19 cellular contexts compared by ENCODE assay signal in genomic region chr17:79651751-79652150, GRCh38. TPM values are rescaled to one million over a fixed set of nuclear protein-coding genes. Genes with fewer than 3 reads are reported as not detected.
DNase-seq lines count a peak whose midpoint lies in the region; ATAC-seq and TF ChIP-seq lines count a peak whose summit lies in the region.
"Had no signal": no experiment of that assay in that cellular context is flagged by ENCODE, and none has a peak within 500 bp of the region (broad histone marks: within the 10 kb centered on the region; RNA-seq: fewer than 3 reads in every experiment).

No MANE protein-coding gene starts in this region.

- H3K27me3 ChIP-seq in upper lobe of right lung (peaks cover 18% of the 10 kb centered on the region), Caco-2 (replicated peaks; ENCODE audit: control insufficient read depth, insufficient read depth, low read length) (no peaks in the 10 kb centered on the region), MG63 (peaks cover 54% of the 10 kb centered on the region)

- no peak for ATAC-seq in upper lobe of right lung
- ATAC-seq in HG03442 (IDR thresholded peaks at IDR 0.05; ENCODE audit: unreplicated experiment), result no peak
- ATAC-seq: K562, left cardiac atrium, psoas muscle had no signal

- H3K4me1 ChIP-seq in upper lobe of right lung, result no peaks in the 10 kb centered on the region
- H3K4me1 ChIP-seq in Caco-2, result no peaks in the 10 kb centered on the region
- H3K4me1 ChIP-seq: psoas muscle, stomach had no signal

- DNase-seq in NCI-H2196 (lab: John Stamatoyannopoulos, UW; ENCODE audit: unreplicated experiment) (peak; percentile 18), NCI-H2196 treated with DMSO at 0.1 percent for 48 hours (lab: John Stamatoyannopoulos, UW; ENCODE audit: unreplicated experiment) (no peak), upper lobe of right lung (peak; percentile 28), Caco-2 (no peak), MG63 (no peak)
- DNase-seq: activated CD4-positive, alpha-beta T cell treated with anti-CD3 and anti-CD28 coated beads for 1 hour; activated naive CD8-positive, alpha-beta T cell treated with anti-CD3 and anti-CD28 coated beads for 36 hours; COR-L47; left cardiac atrium; NCI-H1930; NCI-H526 treated with DMSO at 0.1 percent for 48 hours; nephron progenitor cell; psoas muscle; stimulated activated CD4-positive, alpha-beta T cell treated with anti-CD3 and anti-CD28 coated beads, Interleukin-4, amount 100 ng/mL, for 24 hours had no signal

- H3K27ac ChIP-seq in upper lobe of right lung, result no peak overlapping the region
- H3K27ac ChIP-seq: psoas muscle had no signal

- POLR2A ChIA-PET in Caco-2 (lab: Charles Lee), result no interaction called here

- BruUV-seq in Caco-2 (replicated peaks; lab: Mats Ljungman, UMichigan), result no TSS peak

- H3K27me3 Mint-ChIP-seq in brain (peaks cover 24% of the 10 kb centered on the region), nephron (ENCODE audit: low read depth) (peaks cover 33% of the 10 kb centered on the region), Caco-2 (ENCODE audit: insufficient read depth, unreplicated experiment) (peaks cover 3% of the 10 kb centered on the region)

- CTCF ChIA-PET in Caco-2 (lab: Charles Lee), result no interaction called here

- H3K9me3 ChIP-seq in upper lobe of right lung (no peaks in the 10 kb centered on the region), Caco-2 (peaks cover 4% of the 10 kb centered on the region; the same call in 1 of the 2 replicates), MG63 (peaks cover 12% of the 10 kb centered on the region)
- H3K9me3 ChIP-seq: psoas muscle had no signal

- H3K27ac Mint-ChIP-seq in brain (peak overlapping the region in 3 of 5 experiments; percentile 29 to 96 (median 33)), nephron (peak overlapping the region; percentile 43 to 76 (median 58)), Caco-2 (ENCODE audit: unreplicated experiment) (no peak overlapping the region)
- H3K27ac Mint-ChIP-seq: activated naive CD8-positive, alpha-beta T cell treated with anti-CD3 and anti-CD28 coated beads for 36 hours; nephron progenitor cell had no signal

- H3K9me3 Mint-ChIP-seq in brain (peaks cover 4 to 36% (median 17%) of the 10 kb centered on the region in 5 experiments), nephron (peaks cover 10% of the 10 kb centered on the region), Caco-2 (ENCODE audit: unreplicated experiment) (no peaks in the 10 kb centered on the region)

- no peak overlapping the region for H3K4me3 ChIP-seq in upper lobe of right lung
- H3K4me3 ChIP-seq in Caco-2 (ENCODE audit: low read depth, low read length), result no peak overlapping the region
- no peak overlapping the region for H3K4me3 ChIP-seq in MG63
- H3K4me3 ChIP-seq: K562, psoas muscle, stomach had no signal

- no peak for TF ChIP-seq CTCF in brain (conservative IDR thresholded peaks at IDR 0.05)
- no peak for TF ChIP-seq CTCF in nephron (IDR thresholded peaks at IDR 0.05; ENCODE audit: unreplicated experiment in 3 of 3)
- no peak for TF ChIP-seq CTCF in upper lobe of right lung (IDR thresholded peaks at IDR 0.05)
- TF ChIP-seq CTCF in Caco-2 (IDR thresholded peaks at IDR 0.05; ENCODE audit: insufficient read depth in 1 of 2, low read depth in 1 of 2, low read length in 1 of 2, severe bottlenecking in 1 of 2, unreplicated experiment in 1 of 2), result no peak

- no peak overlapping the region for H3K4me3 Mint-ChIP-seq in brain
- peak overlapping the region in 1 of 3 experiments; percentile 8 for H3K4me3 Mint-ChIP-seq in nephron
- H3K4me3 Mint-ChIP-seq in Caco-2 (ENCODE audit: unreplicated experiment), result no peak overlapping the region
- H3K4me3 Mint-ChIP-seq: activated naive CD8-positive, alpha-beta T cell treated with anti-CD3 and anti-CD28 coated beads for 36 hours; nephron progenitor cell had no signal

- peaks cover 19% of the 10 kb centered on the region for H3K4me1 Mint-ChIP-seq in brain
- H3K4me1 Mint-ChIP-seq in nephron, result peaks cover 12% of the 10 kb centered on the region
- no peaks in the 10 kb centered on the region for H3K4me1 Mint-ChIP-seq in Caco-2 (ENCODE audit: low read depth, unreplicated experiment)
- H3K4me1 Mint-ChIP-seq: activated naive CD8-positive, alpha-beta T cell treated with anti-CD3 and anti-CD28 coated beads for 36 hours had no signal

- H3K36me3 Mint-ChIP-seq in brain (no peaks in the 10 kb centered on the region), nephron (ENCODE audit: low read depth) (no peaks in the 10 kb centered on the region), Caco-2 (ENCODE audit: insufficient read depth, unreplicated experiment) (peaks cover 6% of the 10 kb centered on the region)
- H3K36me3 Mint-ChIP-seq: activated naive CD8-positive, alpha-beta T cell treated with anti-CD3 and anti-CD28 coated beads for 36 hours had no signal

- H3K36me3 ChIP-seq in upper lobe of right lung, result no peaks in the 10 kb centered on the region
- H3K36me3 ChIP-seq in Caco-2 (ENCODE audit: control insufficient read depth, insufficient read depth, low read length), result no peaks in the 10 kb centered on the region
- no peaks in the 10 kb centered on the region for H3K36me3 ChIP-seq in MG63
- H3K36me3 ChIP-seq: stomach had no signal

- intact Hi-C loops in upper lobe of right lung (cut with DNase I) (no loop called here), Caco-2 (cut with micrococcal nuclease; ENCODE audit: unreplicated experiment) (no loop called here)

RNA-seq across cellular contexts. Expression of gene RBFOX3, which starts 40.9 kb away (rescaled TPM):
- 32.9 TPM for polyA plus RNA-seq in brain (ENCODE audit: insufficient read depth, low read depth, low replicate concordance)
- total RNA-seq in upper lobe of right lung, result not detected
- total RNA-seq in Caco-2 (2022), result 1.1 and 2.0 TPM in 2 replicates
- total RNA-seq in MG63 (2014; rRNA removed; shearing (Covaris generic); ENCODE audit: low replicate concordance), result not detected in 2 replicates
- total RNA-seq: activated naive CD8-positive, alpha-beta T cell treated with anti-CD3 and anti-CD28 coated beads for 36 hours; K562; left cardiac atrium; psoas muscle had no signal
- polyA plus RNA-seq: K562 had no signal

Comparison
In these comparisons a context has a peak if more than half of its experiments do, and no peak if none do; other contexts are left out.
1. DNase-seq: peak in NCI-H2196 (single experiment) and upper lobe of right lung (single experiment); none in NCI-H2196 treated with DMSO at 0.1 percent for 48 hours (single experiment), Caco-2 (0 of 2) and MG63 (single experiment).